ENCODE assay signal across 15 cellular contexts in genomic region chr4:47562297-47562696, GRCh38.
"Had no signal": no experiment of that assay in that cellular context is flagged by ENCODE, and none has a peak within 500 bp of the region (broad histone marks: within the 10 kb centered on the region; RNA-seq: fewer than 3 reads in every experiment).

No MANE protein-coding gene starts in this region.

- H3K4me1 ChIP-seq: colonic mucosa, right atrium auricular region had no signal

- H3K27me3 Mint-ChIP-seq: activated CD4-positive, alpha-beta T cell treated with anti-CD3 and anti-CD28 coated beads, Interleukin-2, amount 10 ng/mL, durations not matched to agents 7 days and 5 days; activated CD8-positive, alpha-beta memory T cell treated with anti-CD3 and anti-CD28 coated beads, Interleukin-2, amount 10 ng/mL, durations not matched to agents 7 days and 5 days; activated naive CD8-positive, alpha-beta T cell; natural killer cell treated with Interleukin-12 subunit alpha and Interleukin-12 subunit beta and Interleukin-15 and Interleukin-18, amount 100 ng/mL, for 72 hours had no signal

- H3K27me3 ChIP-seq: colonic mucosa, heart right ventricle, right atrium auricular region, upper lobe of left lung had no signal

- H3K4me3 Mint-ChIP-seq: activated CD4-positive, alpha-beta T cell treated with anti-CD3 and anti-CD28 coated beads, Interleukin-2, amount 10 ng/mL, durations not matched to agents 7 days and 5 days; activated CD8-positive, alpha-beta memory T cell treated with anti-CD3 and anti-CD28 coated beads, Interleukin-2, amount 10 ng/mL, durations not matched to agents 7 days and 5 days; activated naive CD8-positive, alpha-beta T cell; activated T-cell treated with anti-CD3 and anti-CD28 coated beads, Interleukin-2, amount 50 U/mL, for 4 hours; natural killer cell treated with Interleukin-12 subunit alpha and Interleukin-12 subunit beta and Interleukin-15 and Interleukin-18, amount 100 ng/mL, for 72 hours had no signal

- H3K36me3 Mint-ChIP-seq: natural killer cell treated with Interleukin-12 subunit alpha and Interleukin-12 subunit beta and Interleukin-15 and Interleukin-18, amount 100 ng/mL, for 72 hours had no signal

- ATAC-seq: activated CD8-positive, alpha-beta memory T cell treated with anti-CD3 and anti-CD28 coated beads, Interleukin-2, amount 10 ng/mL, durations not matched to agents 7 days and 5 days; activated T-cell treated with anti-CD3 and anti-CD28 coated beads, Interleukin-2, amount 50 U/mL, for 4 hours; heart right ventricle; natural killer cell treated with Interleukin-12 subunit alpha and Interleukin-12 subunit beta and Interleukin-15 and Interleukin-18, amount 100 ng/mL, for 72 hours had no signal

- H3K9me3 Mint-ChIP-seq: activated CD4-positive, alpha-beta T cell treated with anti-CD3 and anti-CD28 coated beads, Interleukin-2, amount 10 ng/mL, durations not matched to agents 7 days and 5 days; activated T-cell treated with anti-CD3 and anti-CD28 coated beads, Interleukin-2, amount 50 U/mL, for 4 hours; natural killer cell treated with Interleukin-12 subunit alpha and Interleukin-12 subunit beta and Interleukin-15 and Interleukin-18, amount 100 ng/mL, for 72 hours had no signal

- H3K9me3 ChIP-seq: colonic mucosa, heart right ventricle, right atrium auricular region, upper lobe of left lung had no signal

- H3K27ac Mint-ChIP-seq: activated CD4-positive, alpha-beta T cell treated with anti-CD3 and anti-CD28 coated beads, Interleukin-2, amount 10 ng/mL, durations not matched to agents 7 days and 5 days; activated CD8-positive, alpha-beta memory T cell treated with anti-CD3 and anti-CD28 coated beads, Interleukin-2, amount 10 ng/mL, durations not matched to agents 7 days and 5 days; activated naive CD8-positive, alpha-beta T cell; natural killer cell treated with Interleukin-12 subunit alpha and Interleukin-12 subunit beta and Interleukin-15 and Interleukin-18, amount 100 ng/mL, for 72 hours had no signal

- DNase-seq: activated CD4-positive, alpha-beta T cell treated with anti-CD3 and anti-CD28 coated beads, Interleukin-2, amount 10 ng/mL, durations not matched to agents 7 days and 5 days; activated CD4-positive, CD25-positive, alpha-beta regulatory T cell; activated CD8-positive, alpha-beta memory T cell treated with anti-CD3 and anti-CD28 coated beads, Interleukin-2, amount 10 ng/mL, durations not matched to agents 7 days and 5 days; activated gamma-delta T cell; activated T-cell treated with anti-CD3 and anti-CD28 coated beads, Interleukin-2, amount 50 U/mL, for 4 hours; colonic mucosa; foreskin melanocyte; heart right ventricle; mammary epithelial cell; nucleus accumbens; stimulated activated naive CD4-positive, alpha-beta T cell treated with Interleukin-2 at 50 U/mL for 16 hours; upper lobe of left lung had no signal

- H3K4me3 ChIP-seq: colonic mucosa, heart right ventricle, right atrium auricular region, upper lobe of left lung had no signal

- H3K27ac ChIP-seq: colonic mucosa, heart right ventricle, right atrium auricular region, upper lobe of left lung had no signal

- H3K36me3 ChIP-seq: colonic mucosa had no signal
